1 cellular context compared by ENCODE assay signal in genomic region chr16:30378236-30379164, GRCh38.
TF ChIP-seq lines count a peak whose summit lies in the region.

No MANE protein-coding gene starts in this region.

TF ChIP-seq in HepG2, 621 proteins besides CTCF, POLR2A, EP300 and RAD21 (continued from another document and continues in another):
- TF ChIP-seq MZF1 (CRISPR knock-in tag; IDR thresholded peaks at IDR 0.05; ENCODE audit: borderline replicate concordance), result 0 out of 2 replicates have a peak, but pooled peaks have one; percentile 88
- no peak for TF ChIP-seq AFF4 (CRISPR knock-in tag; IDR thresholded peaks at IDR 0.05)
- TF ChIP-seq KIAA2018 (CRISPR knock-in tag; IDR thresholded peaks at IDR 0.05; ENCODE audit: borderline replicate concordance), result 0 out of 2 replicates have a peak, but pooled peaks have one; percentile 60
- peak; percentile 76; the same call in 1 of the 2 replicates for TF ChIP-seq MTF2 (CRISPR knock-in tag; IDR thresholded peaks at IDR 0.05; ENCODE audit: borderline replicate concordance)
- peak; percentile 32; the same call in 1 of the 2 replicates for TF ChIP-seq KMT2B (CRISPR knock-in tag; IDR thresholded peaks at IDR 0.05)
- 0 out of 2 replicates have a peak, but pooled peaks have one; percentile 86 for TF ChIP-seq ZNF790 (CRISPR knock-in tag; IDR thresholded peaks at IDR 0.05; ENCODE audit: borderline replicate concordance)
- TF ChIP-seq SSRP1 (CRISPR knock-in tag; IDR thresholded peaks at IDR 0.05), result no peak
- 0 out of 2 replicates have a peak, but pooled peaks have one; percentile 57 for TF ChIP-seq ATAD3A (CRISPR knock-in tag; IDR thresholded peaks at IDR 0.05)
- peak; percentile 83 for TF ChIP-seq ZGPAT (CRISPR knock-in tag; IDR thresholded peaks at IDR 0.05)
- peak; percentile 53; the same call in 1 of the 2 replicates for TF ChIP-seq FOXM1 (CRISPR knock-in tag; IDR thresholded peaks at IDR 0.05)
- TF ChIP-seq ARNT (IDR thresholded peaks at IDR 0.05), result no peak
- peak; percentile 59 for TF ChIP-seq MTA1 (CRISPR knock-in tag; IDR thresholded peaks at IDR 0.05; ENCODE audit: borderline replicate concordance)
- TF ChIP-seq ZNF12 (CRISPR knock-in tag; IDR thresholded peaks at IDR 0.05), result peak; percentile 85
- peak; percentile 85 for TF ChIP-seq HINFP (CRISPR knock-in tag; IDR thresholded peaks at IDR 0.05; ENCODE audit: low read depth)
- peak; percentile 79; the same call in 1 of the 2 replicates for TF ChIP-seq ZNF280D (CRISPR knock-in tag; IDR thresholded peaks at IDR 0.05)
- TF ChIP-seq ZNF781 (CRISPR knock-in tag; IDR thresholded peaks at IDR 0.05; ENCODE audit: borderline replicate concordance, not compliant biosample characterization), result peak; percentile 78
- peak; percentile 81; the same call in 1 of the 2 replicates for TF ChIP-seq NFKBIZ (CRISPR knock-in tag; IDR thresholded peaks at IDR 0.05)
- TF ChIP-seq NR0B2 (CRISPR knock-in tag; IDR thresholded peaks at IDR 0.05), result peak; percentile 89; the same call in 1 of the 2 replicates
- TF ChIP-seq ETS1 (CRISPR knock-in tag; IDR thresholded peaks at IDR 0.05), result no peak
- TF ChIP-seq ZNF331 (CRISPR knock-in tag; IDR thresholded peaks at IDR 0.05), result peak; percentile 29; the same call in 1 of the 2 replicates
- no peak; the same call in 1 of the 2 replicates for TF ChIP-seq ZNF281 (CRISPR knock-in tag; IDR thresholded peaks at IDR 0.05; ENCODE audit: borderline replicate concordance)
- TF ChIP-seq ZNF710 (CRISPR knock-in tag; IDR thresholded peaks at IDR 0.05; ENCODE audit: borderline replicate concordance), result peak; percentile 97
- TF ChIP-seq RARA (CRISPR knock-in tag; IDR thresholded peaks at IDR 0.05), result peak; percentile 46; the same call in 1 of the 2 replicates
